ENCODE assay signal across 9 cellular contexts in the genomic region with DNA sequence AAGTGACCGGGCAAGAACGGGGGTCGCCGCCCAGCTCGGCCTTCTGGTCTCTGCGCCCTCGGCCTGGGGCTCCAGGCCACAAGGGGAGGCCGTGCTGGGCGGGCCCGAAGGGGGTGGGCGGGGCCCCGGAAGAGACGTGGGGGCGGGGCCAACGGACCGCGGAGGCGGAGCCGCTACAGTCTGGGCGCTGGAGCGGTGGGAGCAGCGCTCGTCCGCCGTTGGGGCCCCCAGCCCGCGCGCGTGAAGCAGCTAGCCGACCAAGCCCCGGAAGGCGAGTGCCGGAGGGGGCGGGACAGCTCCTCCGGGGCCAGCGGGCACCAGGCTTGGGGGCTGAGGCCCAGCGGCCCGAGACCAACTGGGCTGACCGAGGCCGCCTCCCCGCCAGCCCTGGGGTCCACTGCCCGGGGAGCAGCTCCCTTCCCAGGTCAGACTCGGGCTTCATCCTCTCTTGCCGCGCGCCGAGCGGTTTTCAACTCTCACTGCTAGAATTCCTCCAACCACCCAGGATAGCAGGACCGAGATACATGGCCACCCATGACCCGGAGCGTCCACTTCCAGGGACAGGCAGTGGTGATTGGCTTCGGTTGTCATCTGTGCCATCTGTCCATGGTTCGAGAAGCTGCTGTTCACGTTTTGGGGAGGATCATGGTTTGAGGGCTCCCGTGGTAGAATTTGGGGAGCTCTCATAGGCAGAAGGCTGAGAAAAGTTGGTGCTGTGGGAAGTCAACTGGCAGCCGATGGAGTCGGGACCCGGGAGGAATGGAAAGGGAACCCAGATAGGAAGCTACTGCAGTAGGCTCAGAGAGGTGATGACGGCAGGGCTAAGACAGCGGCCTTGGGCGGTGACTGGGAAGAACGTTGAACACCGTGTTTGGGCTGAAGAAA. TPM values are rescaled to one million over a fixed set of nuclear protein-coding genes. Genes with fewer than 3 reads are reported as not detected.
A peak's percentile ranks its signal among the peaks of the same experiment; 100 is the strongest.
DNase-seq lines count a peak whose midpoint lies in the region; ATAC-seq and TF ChIP-seq lines count a peak whose summit lies in the region.
"Had no signal": no experiment of that assay in that cellular context is flagged by ENCODE, and none has a peak within 500 bp of the region (broad histone marks: within the 10 kb centered on the region; RNA-seq: fewer than 3 reads in every experiment).

No MANE protein-coding gene starts in this region.

- DNase-seq in NK-92 treated with Interleukin-12 subunit alpha and Interleukin-12 subunit beta, amount 100 ng/mL, for 24 hours (lab: John Stamatoyannopoulos, UW) = peak; percentile 14
- no peak for DNase-seq in NK-92 (lab: John Stamatoyannopoulos, UW; ENCODE audit: unreplicated experiment)
- DNase-seq in NCI-H446 (lab: John Stamatoyannopoulos, UW) = peak; percentile 23 to 79
- peak; percentile 91 for DNase-seq in activated CD4-positive, alpha-beta T cell treated with anti-CD3 and anti-CD28 coated beads for 36 hours
- DNase-seq in chondrocyte (ENCODE audit: low spot score) = no peak
- DNase-seq in kidney glomerular epithelial cell (lab: John Stamatoyannopoulos, UW) = peak; percentile 63
- peak; percentile 53 to 78 for DNase-seq in stimulated activated CD4-positive, alpha-beta T cell treated with anti-CD3 and anti-CD28 coated beads, Interleukin-15, amount 100 ng/mL, for 48 hours (ENCODE audit: low read depth in 2 of 2)
- DNase-seq: DND-41 had no signal

- H3K4me3 Mint-ChIP-seq in activated CD4-positive, alpha-beta T cell treated with anti-CD3 and anti-CD28 coated beads for 36 hours = peak overlapping the region; percentile 76
- peak overlapping the region; percentile 87 for H3K4me3 Mint-ChIP-seq in chondrocyte (ENCODE audit: unreplicated experiment)

- intact Hi-C loops in activated CD4-positive, alpha-beta T cell treated with anti-CD3 and anti-CD28 coated beads for 36 hours (cut with DNase I, micrococcal nuclease) = loop anchor here (1.0 to 2.0 kb wide), 5 partner anchors 36 to 190 kb away; a partner anchor contains a TSS

- CTCF ChIA-PET in activated CD4-positive, alpha-beta T cell treated with anti-CD3 and anti-CD28 coated beads for 36 hours (lab: Charles Lee) = interaction anchor here (0.7 to 1.4 kb wide), 4 partner anchors 10 to 172 kb away, joined by 4 to 8 read pairs (median 5); no protein-coding TSS in a partner anchor

- ATAC-seq in HG03045 (IDR thresholded peaks at IDR 0.05; ENCODE audit: unreplicated experiment) = peak; percentile 82
- ATAC-seq in activated CD4-positive, alpha-beta T cell treated with anti-CD3 and anti-CD28 coated beads for 36 hours = peak; percentile 97

- H3K36me3 Mint-ChIP-seq in activated CD4-positive, alpha-beta T cell treated with anti-CD3 and anti-CD28 coated beads for 36 hours (ENCODE audit: low read depth) = no peaks in the 10 kb centered on the region
- no peaks in the 10 kb centered on the region for H3K36me3 Mint-ChIP-seq in chondrocyte (ENCODE audit: low read depth)

- H3K4me1 Mint-ChIP-seq in activated CD4-positive, alpha-beta T cell treated with anti-CD3 and anti-CD28 coated beads for 36 hours = peaks cover 38% of the 10 kb centered on the region
- peaks cover 17% of the 10 kb centered on the region for H3K4me1 Mint-ChIP-seq in chondrocyte (ENCODE audit: low read depth)

- POLR2A ChIA-PET in activated CD4-positive, alpha-beta T cell treated with anti-CD3 and anti-CD28 coated beads for 36 hours (lab: Charles Lee) = interaction anchor here (0.5 to 1.2 kb wide), 3 partner anchors 40 to 50 kb away, joined by 3 to 4 read pairs (median 4); no protein-coding TSS in a partner anchor

- no peaks in the 10 kb centered on the region for H3K27me3 Mint-ChIP-seq in activated CD4-positive, alpha-beta T cell treated with anti-CD3 and anti-CD28 coated beads for 36 hours
- no peaks in the 10 kb centered on the region for H3K27me3 Mint-ChIP-seq in chondrocyte (ENCODE audit: low read depth)

- peak overlapping the region; percentile 81 for H3K27ac Mint-ChIP-seq in activated CD4-positive, alpha-beta T cell treated with anti-CD3 and anti-CD28 coated beads for 36 hours
- H3K27ac Mint-ChIP-seq in chondrocyte (ENCODE audit: unreplicated experiment) = peak overlapping the region; percentile 73

- H3K9me3 Mint-ChIP-seq in activated CD4-positive, alpha-beta T cell treated with anti-CD3 and anti-CD28 coated beads for 36 hours (ENCODE audit: low read depth) = no peaks in the 10 kb centered on the region
- no peaks in the 10 kb centered on the region for H3K9me3 Mint-ChIP-seq in chondrocyte (ENCODE audit: low read depth)

- TF ChIP-seq CTCF in chondrocyte (IDR thresholded peaks at IDR 0.05) = no peak

RNA-seq across cellular contexts. Expression of a gene that starts 44.6 kb away (rescaled TPM):
- 10 to 100 TPM; 33.3 to 36.2 TPM for total RNA-seq in activated CD4-positive, alpha-beta T cell treated with anti-CD3 and anti-CD28 coated beads for 36 hours
- total RNA-seq in chondrocyte = 35.4 to 37.1 TPM (median 35.5 TPM) in 3 replicates

RNA-seq across cellular contexts. Expression of a gene that starts 51.8 kb away (rescaled TPM):
- 10 to 100 TPM; 55.1 to 60.4 TPM for total RNA-seq in activated CD4-positive, alpha-beta T cell treated with anti-CD3 and anti-CD28 coated beads for 36 hours
- 74.7 to 85.4 TPM (median 75.2 TPM) in 3 replicates for total RNA-seq in chondrocyte

Comparison
In these comparisons a context has a peak if more than half of its experiments do, and no peak if none do; other contexts are left out.
1. DNase-seq: peak in NK-92 treated with Interleukin-12 subunit alpha and Interleukin-12 subunit beta, amount 100 ng/mL, for 24 hours (single experiment), NCI-H446 (2 of 2), activated CD4-positive, alpha-beta T cell treated with anti-CD3 and anti-CD28 coated beads for 36 hours (single experiment), kidney glomerular epithelial cell (single experiment) and stimulated activated CD4-positive, alpha-beta T cell treated with anti-CD3 and anti-CD28 coated beads, Interleukin-15, amount 100 ng/mL, for 48 hours (2 of 2); none in NK-92 (single experiment) and chondrocyte (single experiment).